In the genomic region with DNA sequence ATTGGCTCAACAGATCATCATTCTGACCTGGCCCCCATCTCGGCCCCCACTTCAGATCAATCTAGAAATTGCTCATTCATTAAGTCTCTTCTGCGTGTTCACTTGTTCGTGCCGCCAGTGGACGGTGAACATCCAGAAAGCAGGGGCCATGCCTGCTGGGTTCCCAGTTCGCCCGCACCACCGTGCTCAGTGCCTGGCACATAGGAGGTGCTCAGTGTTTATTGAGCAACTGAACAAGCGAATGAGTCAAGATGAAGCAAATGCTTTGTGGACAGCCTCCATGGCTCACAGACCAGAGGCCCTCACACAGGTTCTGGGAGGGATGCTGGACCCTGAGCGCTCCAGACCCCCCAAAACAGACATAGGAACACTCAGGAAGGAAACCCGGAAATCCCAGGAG, we compare ENCODE assay signal across 22 cellular contexts. TPM values are rescaled to one million over a fixed set of nuclear protein-coding genes. Genes with fewer than 3 reads are reported as not detected.
DNase-seq lines count a peak whose midpoint lies in the region; ATAC-seq and TF ChIP-seq lines count a peak whose summit lies in the region.
"Had no signal": no experiment of that assay in that cellular context is flagged by ENCODE, and none has a peak within 500 bp of the region (broad histone marks: within the 10 kb centered on the region; RNA-seq: fewer than 3 reads in every experiment).

No MANE protein-coding gene starts in this region.

- H3K27ac Mint-ChIP-seq in GM23338: peak overlapping the region; percentile 6; the same call in 1 of the 2 replicates
- no peak overlapping the region for H3K27ac Mint-ChIP-seq in activated CD4-positive, alpha-beta T cell treated with anti-CD3 and anti-CD28 coated beads for 36 hours
- H3K27ac Mint-ChIP-seq: CD4-positive, alpha-beta memory T cell; HFFc6 had no signal

- peaks cover 6% of the 10 kb centered on the region; the same call in 1 of the 3 replicates for H3K4me1 Mint-ChIP-seq in GM23338
- no peaks in the 10 kb centered on the region for H3K4me1 Mint-ChIP-seq in activated CD4-positive, alpha-beta T cell treated with anti-CD3 and anti-CD28 coated beads for 36 hours
- H3K4me1 Mint-ChIP-seq: CD4-positive, alpha-beta memory T cell had no signal

- no peak overlapping the region for H3K4me2 ChIP-seq in GM23338

- H3K36me3 Mint-ChIP-seq in GM23338 (ENCODE audit: low read depth): no peaks in the 10 kb centered on the region
- H3K36me3 Mint-ChIP-seq in activated CD4-positive, alpha-beta T cell treated with anti-CD3 and anti-CD28 coated beads for 36 hours (ENCODE audit: low read depth): no peaks in the 10 kb centered on the region
- H3K36me3 Mint-ChIP-seq: CD4-positive, alpha-beta memory T cell had no signal

- H3K4me3 Mint-ChIP-seq in GM23338: no peak overlapping the region
- H3K4me3 Mint-ChIP-seq in activated CD4-positive, alpha-beta T cell treated with anti-CD3 and anti-CD28 coated beads for 36 hours: no peak overlapping the region
- H3K4me3 Mint-ChIP-seq: CD4-positive, alpha-beta memory T cell; HFFc6 had no signal

- intact Hi-C loops in cardiac septum (cut with DNase I) (no loop called here), left ventricle myocardium superior (cut with micrococcal nuclease) (no loop called here)
- intact Hi-C loops in activated CD4-positive, alpha-beta T cell treated with anti-CD3 and anti-CD28 coated beads for 36 hours (cut with DNase I, micrococcal nuclease): no loop called here

- H3K27ac ChIP-seq in GM23338 (ENCODE audit: low read depth): no peak overlapping the region
- H3K27ac ChIP-seq in coronary artery: no peak overlapping the region

- H3F3A ChIP-seq in GM23338 (replicated peaks; ENCODE audit: low read depth): no peaks in the 10 kb centered on the region

- no peaks in the 10 kb centered on the region for H3K4me1 ChIP-seq in GM23338 (ENCODE audit: insufficient read depth)
- H3K4me1 ChIP-seq: HAP-1 had no signal

- TF ChIP-seq CTCF in GM23338 (conservative IDR thresholded peaks at IDR 0.05; ENCODE audit: low read depth in 2 of 2) (no peak), coronary artery (IDR thresholded peaks at IDR 0.05) (no peak), GM10248 (IDR thresholded peaks at IDR 0.05; ENCODE audit: control extremely low read depth, extremely low read depth, low read depth, missing control alignments) (no peak)

- H2AFZ ChIP-seq in GM23338: no peak overlapping the region

- peak; percentile 39 for DNase-seq in cardiac septum (ENCODE audit: low spot score)
- no peak for DNase-seq in left ventricle myocardium superior
- no peak for DNase-seq in GM23338 (ENCODE audit: low spot score)
- DNase-seq in coronary artery (ENCODE audit: low spot score): peak; percentile 59
- peak; percentile 18 for DNase-seq in islet precursor cell
- DNase-seq in amygdala (lab: John Stamatoyannopoulos, UW): no peak
- DNase-seq in GM10248 (ENCODE audit: extremely low spot score): no peak
- no peak for DNase-seq in activated CD4-positive, alpha-beta T cell treated with anti-CD3 and anti-CD28 coated beads for 36 hours
- DNase-seq: C1 segment of cervical spinal cord; Calu3; CD4-positive, alpha-beta memory T cell; COR-L47; DMS53; DMS79 treated with DMSO at 0.1 percent for 48 hours; GF-D8; GOT3; HFFc6 had no signal

- no peaks in the 10 kb centered on the region for H3K79me2 ChIP-seq in GM23338 (replicated peaks; ENCODE audit: insufficient read depth)

- CTCF ChIA-PET in GM10248 (lab: Yijun Ruan, JAX): interaction anchor here (1.6 kb wide), 1 partner anchor 210 kb away, joined by 3 read pairs; no protein-coding TSS in a partner anchor
- CTCF ChIA-PET in activated CD4-positive, alpha-beta T cell treated with anti-CD3 and anti-CD28 coated beads for 36 hours (lab: Charles Lee): interaction anchor here (1.2 kb wide), 1 partner anchor 14 kb away, joined by 3 read pairs; no protein-coding TSS in a partner anchor

- H3K4me3 ChIP-seq in GM23338 (no peak overlapping the region), coronary artery (no peak overlapping the region)
- H3K4me3 ChIP-seq: HAP-1 had no signal

- POLR2A ChIA-PET in GM10248 (lab: Yijun Ruan, JAX): no interaction called here
- POLR2A ChIA-PET in activated CD4-positive, alpha-beta T cell treated with anti-CD3 and anti-CD28 coated beads for 36 hours (lab: Charles Lee): no interaction called here

- ATAC-seq in left ventricle myocardium superior: no peak
- ATAC-seq in GM23338: no peak
- ATAC-seq in activated CD4-positive, alpha-beta T cell treated with anti-CD3 and anti-CD28 coated beads for 36 hours: no peak

- H3K9me2 ChIP-seq in GM23338 (ENCODE audit: insufficient read depth): no peaks in the 10 kb centered on the region

- H3K36me3 ChIP-seq in GM23338 (ENCODE audit: insufficient read depth): no peaks in the 10 kb centered on the region
- H3K36me3 ChIP-seq: HAP-1 had no signal

- H3K9me3 Mint-ChIP-seq in GM23338: no peaks in the 10 kb centered on the region
- H3K9me3 Mint-ChIP-seq in activated CD4-positive, alpha-beta T cell treated with anti-CD3 and anti-CD28 coated beads for 36 hours (ENCODE audit: low read depth): no peaks in the 10 kb centered on the region
- H3K9me3 Mint-ChIP-seq: CD4-positive, alpha-beta memory T cell; HFFc6 had no signal

- no peaks in the 10 kb centered on the region for H3K27me3 ChIP-seq in GM23338 (ENCODE audit: insufficient read depth)

- peaks cover 11% of the 10 kb centered on the region for H3K27me3 Mint-ChIP-seq in GM23338 (ENCODE audit: insufficient read depth, low read depth, poor library complexity)
- H3K27me3 Mint-ChIP-seq in activated CD4-positive, alpha-beta T cell treated with anti-CD3 and anti-CD28 coated beads for 36 hours: peaks cover 8% of the 10 kb centered on the region

- no peaks in the 10 kb centered on the region for H4K20me1 ChIP-seq in GM23338 (replicated peaks; ENCODE audit: insufficient read depth)

TF ChIP-seq in GM23338, 12 proteins besides CTCF, POLR2A, EP300 and RAD21:
- TF ChIP-seq JUNB (IDR thresholded peaks at IDR 0.05; ENCODE audit: unreplicated experiment) (no peak), ETS1 (IDR thresholded peaks at IDR 0.05) (no peak), EZH2 (IDR thresholded peaks at IDR 0.05; ENCODE audit: low read depth, unreplicated experiment) (no peak)

RNA-seq across cellular contexts. Expression of gene BEAN1, which starts 13.9 kb away (rescaled TPM):
- total RNA-seq in cardiac septum (2.8 TPM), left ventricle myocardium superior (3.3 TPM)
- total RNA-seq in GM23338 (2014; rRNA removed; shearing (Covaris generic)): 0.07 TPM in 1 of 2 replicates, not detected in the other
- polyA plus RNA-seq in GM23338 (2016; fragmentation: Nextera tagmentation; extraction: Ambion mirVana): 0.10 TPM in 1 of 2 replicates, not detected in the other
- not detected for total RNA-seq in activated CD4-positive, alpha-beta T cell treated with anti-CD3 and anti-CD28 coated beads for 36 hours
- total RNA-seq: A673; CD4-positive, alpha-beta memory T cell; Daoy; G401; HFFc6 had no signal
- polyA plus RNA-seq: BJ had no signal

Comparison
In these comparisons a context has a peak if more than half of its experiments do, and no peak if none do; other contexts are left out.
1. DNase-seq: peak in cardiac septum (single experiment), coronary artery (single experiment) and islet precursor cell (single experiment); none in left ventricle myocardium superior (single experiment), GM23338 (single experiment), amygdala (0 of 56), GM10248 (single experiment) and activated CD4-positive, alpha-beta T cell treated with anti-CD3 and anti-CD28 coated beads for 36 hours (single experiment).